In the genomic region with DNA sequence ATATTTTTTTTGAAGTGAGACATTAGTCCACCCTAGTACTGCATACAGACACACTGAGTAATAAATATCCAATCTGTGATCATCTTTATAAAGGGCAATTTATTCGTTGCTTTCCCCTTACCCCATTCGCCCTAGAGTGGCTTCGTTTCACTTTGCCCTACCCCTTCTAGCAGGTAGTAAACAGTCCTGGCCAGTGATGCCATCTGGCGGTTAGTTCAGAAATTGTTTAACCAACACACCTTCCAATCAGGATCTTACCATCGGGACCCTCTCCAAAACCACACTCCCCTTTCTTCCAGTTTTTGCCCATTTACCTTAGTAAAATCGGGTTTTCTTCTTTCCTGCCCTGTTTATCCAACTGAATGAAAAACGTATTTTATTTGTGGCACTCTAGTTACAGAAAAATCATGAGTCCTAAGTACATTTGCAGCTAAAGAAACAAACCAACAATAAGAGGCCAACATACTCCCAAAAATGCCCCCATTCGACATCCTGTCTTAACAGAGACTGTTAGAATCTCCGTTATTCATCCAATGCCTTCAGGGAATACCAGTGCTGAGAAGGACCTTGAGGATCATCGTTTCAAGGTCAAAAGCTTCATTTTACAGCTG, we compare ENCODE assay signal across 8 cellular contexts. TPM values are rescaled to one million over a fixed set of nuclear protein-coding genes. Genes with fewer than 3 reads are reported as not detected.
DNase-seq lines count a peak whose midpoint lies in the region; ATAC-seq and TF ChIP-seq lines count a peak whose summit lies in the region.

No MANE protein-coding gene starts in this region.

- 5% methylated on average over 10 of the region's 10 CpGs for WGBS in testis, 2 donors

- no peaks in the 10 kb centered on the region for H3K27me3 ChIP-seq in testis

- H3K9me3 ChIP-seq in testis = no peaks in the 10 kb centered on the region

- peaks cover 8% of the 10 kb centered on the region for H3K4me1 ChIP-seq in testis

- peak; percentile 52 to 68 (median 64) for TF ChIP-seq CTCF in testis (IDR thresholded peaks at IDR 0.05)

- peak overlapping the region in 1 of 2 donors; percentile 99 for H3K27ac ChIP-seq in testis

- no peak overlapping the region for H3K4me3 ChIP-seq in testis

- peak; percentile 37 for ATAC-seq in GM21529 (IDR thresholded peaks at IDR 0.05; ENCODE audit: unreplicated experiment)

- TF ChIP-seq POLR2A in testis (IDR thresholded peaks at IDR 0.05) = no peak

- intact Hi-C loops in testis (cut with DNase I; ENCODE audit: low total_unique reads) = no loop called here

- DNase-seq in DMS153 (lab: John Stamatoyannopoulos, UW) (peak; percentile 54), KG1 (lab: John Stamatoyannopoulos, UW) (peak; percentile 52), RKO (ENCODE audit: low spot score) (peak; percentile 76), foreskin melanocyte (peak; percentile 55), nucleus accumbens (lab: John Stamatoyannopoulos, UW) (peak in 46 of 56 donors; percentile 3 to 78 (median 30)), testis (peak; percentile 77)
- DNase-seq in activated effector memory CD4-positive, alpha-beta T cell treated with Interleukin-2 at 50 U/mL for 16 hours = peak; percentile 38

- H3K36me3 ChIP-seq in testis (ENCODE audit: low read depth, missing control alignments) = no peaks in the 10 kb centered on the region

RNA-seq across cellular contexts. Expression of a gene that starts 2.2 kb away (rescaled TPM):
- total RNA-seq in testis = 10 to 100 TPM; 40.6 to 48.1 TPM
- polyA plus RNA-seq in testis (ENCODE audit: insufficient read depth, low read depth, low replicate concordance) = 71.3 TPM
